7 cellular contexts compared by ENCODE assay signal in the genomic region with DNA sequence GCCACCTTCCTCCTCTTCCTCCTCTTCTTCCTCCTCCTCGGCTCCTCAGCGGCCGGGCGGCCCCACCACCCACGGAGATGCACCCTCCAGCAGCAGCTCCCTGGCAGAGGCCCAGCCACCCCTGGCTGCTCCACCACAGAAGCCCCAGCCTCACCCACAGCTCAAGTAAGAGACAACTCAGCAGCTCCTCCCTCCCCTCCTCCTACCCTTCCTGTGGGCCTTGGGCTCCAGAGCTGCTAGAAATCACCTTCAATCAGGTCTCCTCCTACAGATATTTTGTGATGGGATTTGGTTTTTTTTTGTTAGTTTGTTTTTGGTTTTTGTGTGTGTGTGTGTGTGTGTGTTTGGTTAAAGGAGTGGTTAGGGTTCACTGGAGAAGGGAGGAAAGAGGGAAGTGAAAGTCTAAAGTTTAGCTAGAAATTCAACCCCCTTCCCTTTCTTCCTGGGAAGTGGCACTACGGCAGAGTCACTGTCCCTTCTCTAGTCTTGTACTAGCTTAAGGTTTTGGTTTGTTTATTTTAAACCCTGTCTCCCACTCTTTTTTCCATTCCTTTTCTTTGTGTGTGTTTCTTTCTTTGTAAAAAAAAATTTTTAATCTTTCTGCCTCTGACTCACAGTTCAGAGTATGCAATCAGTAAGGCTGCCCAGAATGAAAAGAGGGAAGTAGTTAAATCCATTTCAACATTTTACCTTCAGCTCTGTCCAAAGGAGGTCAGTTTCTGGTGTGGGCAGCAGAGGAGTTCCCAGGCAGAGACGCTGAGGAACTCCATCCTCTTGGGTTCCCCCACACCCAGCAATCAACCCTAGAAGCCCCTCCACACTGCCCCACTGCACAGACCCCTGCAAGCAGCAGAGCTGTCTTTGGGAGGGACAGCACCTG. TPM values are rescaled to one million over a fixed set of nuclear protein-coding genes. Genes with fewer than 3 reads are reported as not detected.
A peak's percentile ranks its signal among the peaks of the same experiment; 100 is the strongest.
DNase-seq lines count a peak whose midpoint lies in the region; ATAC-seq and TF ChIP-seq lines count a peak whose summit lies in the region.

No MANE protein-coding gene starts in this region.

- ATAC-seq in GM19035 (IDR thresholded peaks at IDR 0.05; ENCODE audit: unreplicated experiment), result peak; percentile 60
- ATAC-seq in HG03045 (IDR thresholded peaks at IDR 0.05; ENCODE audit: unreplicated experiment), result peak; percentile 74
- ATAC-seq in omental fat pad (ENCODE audit: low FRiP score), result peak; percentile 87

- DNase-seq in SKM-1 (lab: John Stamatoyannopoulos, UW; ENCODE audit: unreplicated experiment) (peak; percentile 87), dorsolateral prefrontal cortex (peak in 2 of 10 donors; percentile 31 to 43), omental fat pad (ENCODE audit: low spot score) (no peak), NCI-H526 treated with DMSO at 0.1 percent for 48 hours (lab: John Stamatoyannopoulos, UW) (no peak), NCI-H146 (lab: John Stamatoyannopoulos, UW) (no peak)

- no peak overlapping the region for H3K4me3 ChIP-seq in dorsolateral prefrontal cortex

- TF ChIP-seq CTCF in dorsolateral prefrontal cortex (IDR thresholded peaks at IDR 0.05 in 54 of 56, conservative IDR thresholded peaks at IDR 0.05 in 2 of 56; ENCODE audit: low read depth in 1 of 56, partially characterized antibody in 56 of 56), result no peak
- no peak for TF ChIP-seq CTCF in omental fat pad (IDR thresholded peaks at IDR 0.05)

- intact Hi-C loops in dorsolateral prefrontal cortex (cut with DNase I), result no loop called here

- peak overlapping the region in 39 of 59 donors; percentile 4 to 71 (median 49) for H3K27ac ChIP-seq in dorsolateral prefrontal cortex

- no peaks in the 10 kb centered on the region for H3K27me3 ChIP-seq in dorsolateral prefrontal cortex

RNA-seq across cellular contexts. Expression of gene TIMP4, which starts 29.0 kb away (rescaled TPM):
- total RNA-seq in dorsolateral prefrontal cortex, result 10 to 100 TPM in 2 of 120 experiments, 1 to 10 TPM in 116, under 1 TPM in 2; 0.64 to 11.3 (median 3.6) TPM
- total RNA-seq in omental fat pad, result 100 to 1,000 TPM; 145 to 295 (median 192) TPM

Comparison
In these comparisons a context has a peak if more than half of its experiments do, and no peak if none do; other contexts are left out.
1. RNA of gene TIMP4, which starts 29.0 kb away (total RNA-seq): 145 to 295 TPM in omental fat pad; 0.64 to 11.3 TPM in dorsolateral prefrontal cortex; every median in the first group is over 10 times any median in the second.
2. Peak in every context shown above with its lines, with median percentiles within 50 percentile points of each other: ATAC-seq.